12 cellular contexts compared by ENCODE assay signal in the genomic region with DNA sequence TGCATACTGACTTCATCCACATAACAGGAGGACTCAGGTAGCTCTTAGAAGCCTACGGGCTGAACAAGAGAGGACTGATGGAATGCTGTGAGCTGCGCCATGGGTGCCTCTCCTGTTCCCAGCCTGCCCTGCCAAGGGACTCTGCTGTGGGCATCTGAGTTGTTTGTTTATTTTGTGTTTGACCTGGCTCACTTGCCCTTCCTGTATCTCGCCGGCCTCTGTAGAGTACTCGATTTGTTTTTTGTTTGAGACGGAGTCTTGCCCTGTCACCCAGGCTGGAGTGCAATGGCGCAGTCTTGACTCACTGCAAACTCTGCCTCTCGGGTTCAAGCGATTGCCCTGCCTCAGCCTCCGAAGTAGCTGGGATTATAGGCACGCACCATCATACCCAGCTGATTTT. TPM values are rescaled to one million over a fixed set of nuclear protein-coding genes. Genes with fewer than 3 reads are reported as not detected.
A peak's percentile ranks its signal among the peaks of the same experiment; 100 is the strongest.
DNase-seq lines count a peak whose midpoint lies in the region; ATAC-seq and TF ChIP-seq lines count a peak whose summit lies in the region.
"Had no signal": no experiment of that assay in that cellular context is flagged by ENCODE, and none has a peak within 500 bp of the region (broad histone marks: within the 10 kb centered on the region; RNA-seq: fewer than 3 reads in every experiment).

No MANE protein-coding gene starts in this region.

- peak overlapping the region; percentile 81 for H3K4me2 ChIP-seq in hepatocyte

- CTCF ChIA-PET in activated CD8-positive, alpha-beta T cell treated with anti-CD3 and anti-CD28 coated beads, Interleukin-2, amount 10 ng/mL, durations not matched to agents 7 days and 5 days (lab: Charles Lee): interaction anchor here (0.8 kb wide), 1 partner anchor 118 kb away, joined by 4 read pairs; no protein-coding TSS in a partner anchor
- CTCF ChIA-PET in activated CD8-positive, alpha-beta T cell treated with anti-CD3 and anti-CD28 coated beads for 36 hours (lab: Charles Lee): interaction anchor here (0.9 to 1.6 kb wide), 2 partner anchors 8 to 23 kb away, joined by 3 to 5 read pairs; no protein-coding TSS in a partner anchor

- DNase-seq in activated CD8-positive, alpha-beta T cell treated with anti-CD3 and anti-CD28 coated beads, Interleukin-2, amount 10 ng/mL, durations not matched to agents 7 days and 5 days: no peak
- DNase-seq in activated CD8-positive, alpha-beta T cell treated with anti-CD3 and anti-CD28 coated beads for 36 hours: no peak
- DNase-seq in Peyer's patch: peak in 2 of 3 donors; percentile 40 to 49
- no peak for DNase-seq in hepatocyte (ENCODE audit: low spot score)
- DNase-seq in sciatic nerve (ENCODE audit: low spot score): peak; percentile 30
- DNase-seq in NCI-H1694 (lab: John Stamatoyannopoulos, UW): no peak
- DNase-seq: NCI-H1930; stimulated activated CD4-positive, alpha-beta T cell treated with anti-CD3 and anti-CD28 coated beads, Interleukin-2, amount 100 ng/mL, for 48 hours; T-helper 17 cell had no signal

- peaks cover 14% of the 10 kb centered on the region for H3K27me3 Mint-ChIP-seq in activated CD8-positive, alpha-beta T cell treated with anti-CD3 and anti-CD28 coated beads, Interleukin-2, amount 10 ng/mL, durations not matched to agents 7 days and 5 days (ENCODE audit: low read depth)
- H3K27me3 Mint-ChIP-seq in activated CD8-positive, alpha-beta T cell treated with anti-CD3 and anti-CD28 coated beads for 36 hours: peaks cover 13% of the 10 kb centered on the region

- intact Hi-C loops in activated CD8-positive, alpha-beta T cell treated with anti-CD3 and anti-CD28 coated beads for 36 hours (cut with micrococcal nuclease): no loop called here
- intact Hi-C loops in sciatic nerve (cut with DNase I): no loop called here

- peak overlapping the region in 3 of 4 donors; percentile 8 to 89 (median 87) for H3K27ac ChIP-seq in Peyer's patch
- no peak overlapping the region for H3K27ac ChIP-seq in hepatocyte

- H3K79me2 ChIP-seq in hepatocyte: peaks cover 22% of the 10 kb centered on the region

- TF ChIP-seq CTCF in activated CD8-positive, alpha-beta T cell treated with anti-CD3 and anti-CD28 coated beads for 36 hours (IDR thresholded peaks at IDR 0.05): no peak
- TF ChIP-seq CTCF in Peyer's patch (IDR thresholded peaks at IDR 0.05): no peak
- no peak for TF ChIP-seq CTCF in hepatocyte (IDR thresholded peaks at IDR 0.05; ENCODE audit: poor library complexity)

- H3K4me3 Mint-ChIP-seq in activated CD8-positive, alpha-beta T cell treated with anti-CD3 and anti-CD28 coated beads, Interleukin-2, amount 10 ng/mL, durations not matched to agents 7 days and 5 days: peak overlapping the region; percentile 86
- H3K4me3 Mint-ChIP-seq in activated CD8-positive, alpha-beta T cell treated with anti-CD3 and anti-CD28 coated beads for 36 hours: no peak overlapping the region

- peaks cover 26% of the 10 kb centered on the region for H3K4me1 Mint-ChIP-seq in activated CD8-positive, alpha-beta T cell treated with anti-CD3 and anti-CD28 coated beads, Interleukin-2, amount 10 ng/mL, durations not matched to agents 7 days and 5 days (ENCODE audit: low read depth)
- peaks cover 11% of the 10 kb centered on the region for H3K4me1 Mint-ChIP-seq in activated CD8-positive, alpha-beta T cell treated with anti-CD3 and anti-CD28 coated beads for 36 hours (ENCODE audit: low read depth)

- H3K27me3 ChIP-seq in Peyer's patch: no peaks in the 10 kb centered on the region
- H3K27me3 ChIP-seq in hepatocyte: no peaks in the 10 kb centered on the region
- H3K27me3 ChIP-seq: ovary had no signal

- peaks cover 10% of the 10 kb centered on the region for H3K9me3 Mint-ChIP-seq in activated CD8-positive, alpha-beta T cell treated with anti-CD3 and anti-CD28 coated beads, Interleukin-2, amount 10 ng/mL, durations not matched to agents 7 days and 5 days (ENCODE audit: insufficient read depth)
- H3K9me3 Mint-ChIP-seq in activated CD8-positive, alpha-beta T cell treated with anti-CD3 and anti-CD28 coated beads for 36 hours: no peaks in the 10 kb centered on the region

- no peak overlapping the region for H3K27ac Mint-ChIP-seq in activated CD8-positive, alpha-beta T cell treated with anti-CD3 and anti-CD28 coated beads, Interleukin-2, amount 10 ng/mL, durations not matched to agents 7 days and 5 days
- no peak overlapping the region for H3K27ac Mint-ChIP-seq in activated CD8-positive, alpha-beta T cell treated with anti-CD3 and anti-CD28 coated beads for 36 hours

- H4K20me1 ChIP-seq in hepatocyte (ENCODE audit: insufficient read depth, poor library complexity, severe bottlenecking): no peaks in the 10 kb centered on the region

- peaks cover 0 to 42% (median 0%) of the 10 kb centered on the region in 3 donors for H3K36me3 ChIP-seq in Peyer's patch
- H3K36me3 ChIP-seq in hepatocyte (replicated peaks; ENCODE audit: insufficient read depth, low read depth): no peaks in the 10 kb centered on the region
- H3K36me3 ChIP-seq: ovary had no signal

- peaks cover 21% of the 10 kb centered on the region for H3K36me3 Mint-ChIP-seq in activated CD8-positive, alpha-beta T cell treated with anti-CD3 and anti-CD28 coated beads, Interleukin-2, amount 10 ng/mL, durations not matched to agents 7 days and 5 days (ENCODE audit: low read depth)
- H3K36me3 Mint-ChIP-seq in activated CD8-positive, alpha-beta T cell treated with anti-CD3 and anti-CD28 coated beads for 36 hours (ENCODE audit: low read depth): no peaks in the 10 kb centered on the region

- POLR2A ChIA-PET in activated CD8-positive, alpha-beta T cell treated with anti-CD3 and anti-CD28 coated beads, Interleukin-2, amount 10 ng/mL, durations not matched to agents 7 days and 5 days (lab: Charles Lee): interaction anchor here (1.0 to 1.5 kb wide), 2 partner anchors 13 to 19 kb away, joined by 3 to 4 read pairs; partner anchors contain the start of gene CDPF1
- POLR2A ChIA-PET in activated CD8-positive, alpha-beta T cell treated with anti-CD3 and anti-CD28 coated beads for 36 hours (lab: Charles Lee): interaction anchor here (1.1 kb wide), 1 partner anchor 27 kb away, joined by 3 read pairs; no protein-coding TSS in a partner anchor

- no peaks in the 10 kb centered on the region for H3K9me2 ChIP-seq in hepatocyte (replicated peaks; ENCODE audit: insufficient read depth)

- 93% methylated on average over 11 of the region's 11 CpGs for WGBS in hepatocyte (ENCODE audit: low lambda C conversion rate, missing lambda C conversion rate)

- H3K4me1 ChIP-seq in Peyer's patch (peaks cover 0 to 20% (median 2%) of the 10 kb centered on the region in 4 donors), hepatocyte (ENCODE audit: insufficient read depth) (peaks cover 11% of the 10 kb centered on the region)

- no peak overlapping the region for H2AFZ ChIP-seq in hepatocyte

- TF ChIP-seq POLR2A in Peyer's patch (IDR thresholded peaks at IDR 0.05): no peak

- ATAC-seq in activated CD8-positive, alpha-beta T cell treated with anti-CD3 and anti-CD28 coated beads, Interleukin-2, amount 10 ng/mL, durations not matched to agents 7 days and 5 days: no peak
- no peak for ATAC-seq in activated CD8-positive, alpha-beta T cell treated with anti-CD3 and anti-CD28 coated beads for 36 hours
- ATAC-seq in sciatic nerve (no peak), GM18520 (IDR thresholded peaks at IDR 0.05; ENCODE audit: unreplicated experiment) (no peak), GM21367 (IDR thresholded peaks at IDR 0.05; ENCODE audit: unreplicated experiment) (no peak)
- ATAC-seq: T-helper 17 cell had no signal

- no peaks in the 10 kb centered on the region for H3K9me3 ChIP-seq in Peyer's patch
- H3K9me3 ChIP-seq in hepatocyte (ENCODE audit: low read depth): no peaks in the 10 kb centered on the region
- H3K9me3 ChIP-seq: ovary had no signal

- peak overlapping the region in 2 of 4 donors; percentile 62 to 72 for H3K4me3 ChIP-seq in Peyer's patch
- H3K4me3 ChIP-seq in hepatocyte: no peak overlapping the region
- H3K4me3 ChIP-seq: ovary had no signal

RNA-seq across cellular contexts. Expression of gene TTC38, which starts 1.8 kb away (rescaled TPM):
- total RNA-seq in activated CD8-positive, alpha-beta T cell treated with anti-CD3 and anti-CD28 coated beads, Interleukin-2, amount 10 ng/mL, durations not matched to agents 7 days and 5 days: 10 to 100 TPM; 20.0 to 25.1 TPM
- total RNA-seq in activated CD8-positive, alpha-beta T cell treated with anti-CD3 and anti-CD28 coated beads for 36 hours: 10 to 100 TPM in 1 of 2 experiments, 1 to 10 TPM in 1; 9.0 to 11.9 TPM
- total RNA-seq in Peyer's patch: 100 to 1,000 TPM; 173 to 606 (median 587) TPM
- total RNA-seq in hepatocyte: 62.4 and 85.8 TPM in 2 replicates
- polyA plus RNA-seq in hepatocyte: 44.3 and 48.3 TPM in 2 replicates
- total RNA-seq in sciatic nerve: 25.7 TPM

RNA-seq across cellular contexts. Expression of gene PKDREJ, which starts 6.4 kb away (rescaled TPM):
- not detected for total RNA-seq in activated CD8-positive, alpha-beta T cell treated with anti-CD3 and anti-CD28 coated beads, Interleukin-2, amount 10 ng/mL, durations not matched to agents 7 days and 5 days
- not detected for total RNA-seq in activated CD8-positive, alpha-beta T cell treated with anti-CD3 and anti-CD28 coated beads for 36 hours
- total RNA-seq in Peyer's patch (1 to 10 TPM in 1 of 4 donors, under 1 TPM in 2, not detected in 1; 0.13 to 1.3 (median 0.35) TPM), hepatocyte (0.16 TPM in 1 of 2 replicates, not detected in the other), sciatic nerve (0.18 TPM)
- polyA plus RNA-seq in hepatocyte: 0.16 TPM in 1 of 2 replicates, not detected in the other
- total RNA-seq: T-helper 17 cell had no signal

RNA-seq across cellular contexts. Expression of gene CDPF1, which starts 19.5 kb away (rescaled TPM):
- 10 to 100 TPM; 11.6 to 11.7 TPM for total RNA-seq in activated CD8-positive, alpha-beta T cell treated with anti-CD3 and anti-CD28 coated beads, Interleukin-2, amount 10 ng/mL, durations not matched to agents 7 days and 5 days
- total RNA-seq in activated CD8-positive, alpha-beta T cell treated with anti-CD3 and anti-CD28 coated beads for 36 hours: 10 to 100 TPM; 11.9 to 12.1 TPM
- total RNA-seq in Peyer's patch (10 to 100 TPM in 3 of 4 donors, 1 to 10 TPM in 1; 7.0 to 23.9 (median 12.1) TPM), hepatocyte (11.1 and 13.6 TPM in 2 replicates), sciatic nerve (6.8 TPM)
- 8.2 and 16.7 TPM in 2 replicates for polyA plus RNA-seq in hepatocyte

RNA-seq across cellular contexts. Expression of gene GTSE1, which starts 27.1 kb away (rescaled TPM):
- 100 to 1,000 TPM; 111 to 114 TPM for total RNA-seq in activated CD8-positive, alpha-beta T cell treated with anti-CD3 and anti-CD28 coated beads, Interleukin-2, amount 10 ng/mL, durations not matched to agents 7 days and 5 days
- total RNA-seq in activated CD8-positive, alpha-beta T cell treated with anti-CD3 and anti-CD28 coated beads for 36 hours: 10 to 100 TPM; 39.4 to 41.4 TPM
- total RNA-seq in Peyer's patch: 10 to 100 TPM in 1 of 4 donors, 1 to 10 TPM in 3; 2.3 to 14.9 (median 5.9) TPM
- 2.6 and 4.4 TPM in 2 replicates for total RNA-seq in hepatocyte
- 4.1 and 5.9 TPM in 2 replicates for polyA plus RNA-seq in hepatocyte
- 0.49 TPM for total RNA-seq in sciatic nerve

Comparison
In these comparisons a context has a peak if more than half of its experiments do, and no peak if none do; other contexts are left out.
1. DNase-seq: peak in Peyer's patch (2 of 3) and sciatic nerve (single experiment); none in activated CD8-positive, alpha-beta T cell treated with anti-CD3 and anti-CD28 coated beads, Interleukin-2, amount 10 ng/mL, durations not matched to agents 7 days and 5 days (single experiment), activated CD8-positive, alpha-beta T cell treated with anti-CD3 and anti-CD28 coated beads for 36 hours (single experiment), hepatocyte (single experiment) and NCI-H1694 (single experiment).